ENCODE assay signal across 35 cellular contexts in genomic region chr21:31500976-31501375, GRCh38.
"Had no signal": no experiment of that assay in that cellular context is flagged by ENCODE, and none has a peak within 500 bp of the region (broad histone marks: within the 10 kb centered on the region; RNA-seq: fewer than 3 reads in every experiment).

No MANE protein-coding gene starts in this region.

- H3K27me3 ChIP-seq: brain microvascular endothelial cell, MG63 had no signal

- H3K4me3 ChIP-seq: MG63 had no signal

- H3K4me1 Mint-ChIP-seq: activated B cell treated with CpG ODN at 0.5 μM for 24 hours had no signal

- ATAC-seq: activated CD8-positive, alpha-beta T cell treated with anti-CD3 and anti-CD28 coated beads for 36 hours; activated T-cell treated with anti-CD3 and anti-CD28 coated beads, Interleukin-2, amount 50 U/mL, for 72 hours; activated T-helper 17 cell treated with anti-CD3 and anti-CD28 coated beads, Interleukin-2, amount 50 U/mL, for 72 hours; PC-3; Right ventricle myocardium inferior had no signal

- H3K27ac ChIP-seq: brain microvascular endothelial cell, RWPE1 had no signal

- H3K27me3 Mint-ChIP-seq: activated B cell treated with CpG ODN at 0.5 μM for 24 hours; activated CD8-positive, alpha-beta T cell treated with anti-CD3 and anti-CD28 coated beads for 36 hours; activated naive CD8-positive, alpha-beta T cell treated with anti-CD3 and anti-CD28 coated beads for 36 hours; activated T-helper 17 cell treated with anti-CD3 and anti-CD28 coated beads, Interleukin-2, amount 50 U/mL, for 72 hours had no signal

- H3K9me3 Mint-ChIP-seq: activated B cell treated with CpG ODN at 0.5 μM for 24 hours; activated CD8-positive, alpha-beta T cell treated with anti-CD3 and anti-CD28 coated beads for 36 hours; activated naive CD8-positive, alpha-beta T cell treated with anti-CD3 and anti-CD28 coated beads for 36 hours; activated T-cell treated with anti-CD3 and anti-CD28 coated beads, Interleukin-2, amount 50 U/mL, for 72 hours; activated T-helper 17 cell treated with anti-CD3 and anti-CD28 coated beads, Interleukin-2, amount 50 U/mL, for 72 hours had no signal

- H3K9me3 ChIP-seq: MG63 had no signal

- H3K4me3 Mint-ChIP-seq: activated B cell treated with CpG ODN at 0.5 μM for 24 hours; activated CD8-positive, alpha-beta T cell treated with anti-CD3 and anti-CD28 coated beads for 36 hours; activated naive CD8-positive, alpha-beta T cell treated with anti-CD3 and anti-CD28 coated beads for 36 hours; activated T-cell treated with anti-CD3 and anti-CD28 coated beads, Interleukin-2, amount 50 U/mL, for 72 hours; activated T-helper 17 cell treated with anti-CD3 and anti-CD28 coated beads, Interleukin-2, amount 50 U/mL, for 72 hours had no signal

- H3K36me3 Mint-ChIP-seq: activated naive CD8-positive, alpha-beta T cell treated with anti-CD3 and anti-CD28 coated beads for 36 hours had no signal

- H3K27ac Mint-ChIP-seq: activated B cell treated with CpG ODN at 0.5 μM for 24 hours; activated CD8-positive, alpha-beta T cell treated with anti-CD3 and anti-CD28 coated beads for 36 hours; activated naive CD8-positive, alpha-beta T cell treated with anti-CD3 and anti-CD28 coated beads for 36 hours; activated T-cell treated with anti-CD3 and anti-CD28 coated beads, Interleukin-2, amount 50 U/mL, for 72 hours; activated T-helper 17 cell treated with anti-CD3 and anti-CD28 coated beads, Interleukin-2, amount 50 U/mL, for 72 hours had no signal

- DNase-seq: activated B cell treated with CpG ODN at 0.5 μM for 24 hours; activated CD4-positive, alpha-beta T cell treated with anti-CD3 and anti-CD28 coated beads for 4 hours; activated CD4-positive, alpha-beta T cell treated with anti-CD3 and anti-CD28 coated beads, Interleukin-2, amount 50 U/mL, for 4 hours; activated CD4-positive, CD25-positive, alpha-beta regulatory T cell treated with anti-CD3 and anti-CD28 coated beads, Interleukin-2, amount 50 U/mL, for 72 hours; activated CD8-positive, alpha-beta T cell treated with anti-CD3 and anti-CD28 coated beads for 36 hours; activated effector memory CD4-positive, alpha-beta T cell treated with anti-CD3 and anti-CD28 coated beads, Interleukin-2, amount 50 U/mL, for 16 hours; activated naive CD4-positive, alpha-beta T cell; activated naive CD4-positive, alpha-beta T cell treated with anti-CD3 and anti-CD28 coated beads, Interleukin-2, amount 50 U/mL, for 16 hours; activated naive CD8-positive, alpha-beta T cell treated with anti-CD3 and anti-CD28 coated beads for 36 hours; activated T-cell treated with anti-CD3 and anti-CD28 coated beads, Interleukin-2, amount 50 U/mL, for 1 hour; activated T-cell treated with anti-CD3 and anti-CD28 coated beads, Interleukin-2, amount 50 U/mL, for 72 hours; amniotic stem cell; aorta; brain microvascular endothelial cell; Kasumi-1; KG1; MG63; NCI-H1092; NCI-H1436 treated with DMSO at 0.1 percent for 48 hours; NCI-H1694 treated with DMSO at 0.1 percent for 48 hours; NCI-H2029; NCI-H2171; NCI-H510A; NCI-H526; NCI-H748 treated with DMSO at 0.1 percent for 48 hours; NK-92 treated with Interleukin-12 subunit alpha and Interleukin-12 subunit beta, amount 100 ng/mL, for 24 hours; PC-3; SIG-M5; SW 1271; T-helper 1 cell; T-helper 2 cell; T-helper 9 cell had no signal

- H3K36me3 ChIP-seq: brain microvascular endothelial cell, MG63 had no signal
